27 cellular contexts compared by ENCODE assay signal in genomic region chr10:77444041-77444440, GRCh38.
"Had no signal": no experiment of that assay in that cellular context is flagged by ENCODE, and none has a peak within 500 bp of the region (broad histone marks: within the 10 kb centered on the region; RNA-seq: fewer than 3 reads in every experiment).

No MANE protein-coding gene starts in this region.

- DNase-seq: stimulated activated CD4-positive, alpha-beta T cell treated with anti-CD3 and anti-CD28 coated beads, Interleukin-2, amount 100 ng/mL, for 48 hours; stimulated activated CD4-positive, alpha-beta T cell treated with anti-CD3 and anti-CD28 coated beads, Interleukin-4, amount 100 ng/mL, for 1 hour; stimulated activated CD4-positive, alpha-beta T cell treated with anti-CD3 and anti-CD28 coated beads, Interleukin-4, amount 100 ng/mL, for 24 hours; stimulated activated CD4-positive, alpha-beta T cell treated with anti-CD3 and anti-CD28 coated beads, Interleukin-4, amount 100 ng/mL, for 4 hours; stimulated activated CD8-positive, alpha-beta memory T cell treated with anti-CD3 and anti-CD28 coated beads, Interleukin-4, amount 100 ng/mL, for 48 hours; stimulated activated naive B cell treated with anti-CD40 and anti-IgM and Interleukin-4, amounts not matched to agents 10 μg/mL and 1 μg/mL and 100 μg/mL, for 72 hours; stimulated activated naive CD4-positive, alpha-beta T cell; stimulated activated naive CD4-positive, alpha-beta T cell treated with Interleukin-2 at 50 U/mL for 16 hours; stimulated activated naive CD8-positive, alpha-beta T cell treated with anti-CD3 and anti-CD28 coated beads, Interleukin-15, amount 100 ng/mL, for 72 hours; stimulated activated naive CD8-positive, alpha-beta T cell treated with anti-CD3 and anti-CD28 coated beads, Interleukin-15, Interleukin-2, amounts not matched to agents 100 U/mL and 50 U/mL, for 24 hours; stomach; substantia nigra; testis; thyroid gland; tibial artery; transverse colon; trophoblast cell; upper lobe of left lung; upper lobe of right lung; uterus had no signal

- H3K4me1 Mint-ChIP-seq: stimulated activated effector memory CD8-positive, alpha-beta T cell treated with anti-CD3 and anti-CD28 coated beads, Interleukin-12 subunit alpha, Interleukin-12 subunit beta, amount 100 ng/mL, for 72 hours; stimulated activated naive B cell treated with anti-CD40 and anti-IgM and Interleukin-4, amounts not matched to agents 10 μg/mL and 1 μg/mL and 100 μg/mL, for 72 hours; stimulated activated naive CD8-positive, alpha-beta T cell treated with anti-CD3 and anti-CD28 coated beads, Interleukin-15, amount 100 ng/mL, for 72 hours had no signal

- H3K4me3 Mint-ChIP-seq: stimulated activated effector memory CD8-positive, alpha-beta T cell treated with anti-CD3 and anti-CD28 coated beads, Interleukin-12 subunit alpha, Interleukin-12 subunit beta, amount 100 ng/mL, for 72 hours; stimulated activated naive B cell treated with anti-CD40 and anti-IgM and Interleukin-4, amounts not matched to agents 10 μg/mL and 1 μg/mL and 100 μg/mL, for 72 hours; stimulated activated naive CD8-positive, alpha-beta T cell treated with anti-CD3 and anti-CD28 coated beads, Interleukin-15, amount 100 ng/mL, for 72 hours; stimulated activated naive CD8-positive, alpha-beta T cell treated with anti-CD3 and anti-CD28 coated beads, Interleukin-15, Interleukin-2, amounts not matched to agents 100 ng/mL and 50 ng/mL, for 24 hours; type B pancreatic cell had no signal

- H3K9me3 Mint-ChIP-seq: stimulated activated effector memory CD8-positive, alpha-beta T cell treated with anti-CD3 and anti-CD28 coated beads, Interleukin-12 subunit alpha, Interleukin-12 subunit beta, amount 100 ng/mL, for 72 hours; stimulated activated naive B cell treated with anti-CD40 and anti-IgM and Interleukin-4, amounts not matched to agents 10 μg/mL and 1 μg/mL and 100 μg/mL, for 72 hours; stimulated activated naive CD8-positive, alpha-beta T cell treated with anti-CD3 and anti-CD28 coated beads, Interleukin-15, amount 100 ng/mL, for 72 hours; stimulated activated naive CD8-positive, alpha-beta T cell treated with anti-CD3 and anti-CD28 coated beads, Interleukin-15, Interleukin-2, amounts not matched to agents 100 ng/mL and 50 ng/mL, for 24 hours; type B pancreatic cell had no signal

- H3K27ac ChIP-seq: suprapubic skin, testis, thoracic aorta, thyroid gland, tibial artery, tibial nerve, transverse colon, upper lobe of left lung, upper lobe of right lung, vagina had no signal

- H3K36me3 Mint-ChIP-seq: stimulated activated effector memory CD8-positive, alpha-beta T cell treated with anti-CD3 and anti-CD28 coated beads, Interleukin-12 subunit alpha, Interleukin-12 subunit beta, amount 100 ng/mL, for 72 hours; stimulated activated naive B cell treated with anti-CD40 and anti-IgM and Interleukin-4, amounts not matched to agents 10 μg/mL and 1 μg/mL and 100 μg/mL, for 72 hours; type B pancreatic cell had no signal

- H3K36me3 ChIP-seq: stomach, suprapubic skin, thoracic aorta, thyroid gland, tibial artery, tibial nerve, transverse colon, upper lobe of left lung, upper lobe of right lung, uterus, vagina had no signal

- H3K27me3 ChIP-seq: stomach, testis, thyroid gland, tibial artery, tibial nerve, transverse colon, upper lobe of left lung, upper lobe of right lung, uterus, vagina had no signal

- ATAC-seq: stimulated activated effector memory CD8-positive, alpha-beta T cell treated with anti-CD3 and anti-CD28 coated beads, Interleukin-12 subunit alpha, Interleukin-12 subunit beta, amount 100 ng/mL, for 72 hours; stimulated activated naive B cell treated with anti-CD40 and anti-IgM and Interleukin-4, amounts not matched to agents 10 μg/mL and 1 μg/mL and 100 μg/mL, for 72 hours; stimulated activated naive CD8-positive, alpha-beta T cell treated with anti-CD3 and anti-CD28 coated beads, Interleukin-15, amount 100 ng/mL, for 72 hours; stimulated activated naive CD8-positive, alpha-beta T cell treated with anti-CD3 and anti-CD28 coated beads, Interleukin-15, Interleukin-2, amounts not matched to agents 100 U/mL and 50 U/mL, for 24 hours; upper lobe of right lung had no signal

- H3K27ac Mint-ChIP-seq: stimulated activated effector memory CD8-positive, alpha-beta T cell treated with anti-CD3 and anti-CD28 coated beads, Interleukin-12 subunit alpha, Interleukin-12 subunit beta, amount 100 ng/mL, for 72 hours; stimulated activated naive B cell treated with anti-CD40 and anti-IgM and Interleukin-4, amounts not matched to agents 10 μg/mL and 1 μg/mL and 100 μg/mL, for 72 hours; stimulated activated naive CD8-positive, alpha-beta T cell treated with anti-CD3 and anti-CD28 coated beads, Interleukin-15, amount 100 ng/mL, for 72 hours; stimulated activated naive CD8-positive, alpha-beta T cell treated with anti-CD3 and anti-CD28 coated beads, Interleukin-15, Interleukin-2, amounts not matched to agents 100 ng/mL and 50 ng/mL, for 24 hours; type B pancreatic cell had no signal

- H3K4me1 ChIP-seq: suprapubic skin, testis, thyroid gland, tibial nerve, upper lobe of left lung, upper lobe of right lung had no signal

- H3K27me3 Mint-ChIP-seq: stimulated activated naive CD8-positive, alpha-beta T cell treated with anti-CD3 and anti-CD28 coated beads, Interleukin-15, Interleukin-2, amounts not matched to agents 100 ng/mL and 50 ng/mL, for 24 hours; type B pancreatic cell had no signal

- H3K4me3 ChIP-seq: stomach, suprapubic skin, testis, thoracic aorta, thyroid gland, tibial artery, tibial nerve, transverse colon, upper lobe of left lung, upper lobe of right lung, uterus, vagina had no signal

- H3K9me3 ChIP-seq: stomach, suprapubic skin, testis, thoracic aorta, thyroid gland, tibial artery, tibial nerve, transverse colon, upper lobe of left lung, upper lobe of right lung, uterus, vagina had no signal
